10 cellular contexts compared by ENCODE assay signal in genomic region chr6:90251295-90251992, GRCh38. TPM values are rescaled to one million over a fixed set of nuclear protein-coding genes. Genes with fewer than 3 reads are reported as not detected.
DNase-seq lines count a peak whose midpoint lies in the region; ATAC-seq and TF ChIP-seq lines count a peak whose summit lies in the region.
"Had no signal": no experiment of that assay in that cellular context is flagged by ENCODE, and none has a peak within 500 bp of the region (broad histone marks: within the 10 kb centered on the region; RNA-seq: fewer than 3 reads in every experiment).

No MANE protein-coding gene starts in this region.

- H3K9me3 Mint-ChIP-seq in CD4-positive, alpha-beta memory T cell, result peaks cover 0 to 11% (median 7%) of the 10 kb centered on the region in 8 donors

- POLR2A ChIA-PET in CD4-positive, alpha-beta memory T cell (lab: Charles Lee; ENCODE audit: partially characterized antibody), result interaction anchor here (1.0 kb wide), 1 partner anchor 45 kb away, joined by 3 read pairs; the partner anchor contains the start of gene BACH2

- H3K4me3 Mint-ChIP-seq in CD4-positive, alpha-beta memory T cell, result peak overlapping the region in 1 of 8 donors; percentile 35

- ATAC-seq in GM19043 (IDR thresholded peaks at IDR 0.05; ENCODE audit: low read depth, unreplicated experiment) (peak; percentile 91), HG02943 (IDR thresholded peaks at IDR 0.05; ENCODE audit: low read depth, unreplicated experiment) (peak; percentile 88), RWPE2 (ENCODE audit: low read depth) (peak; percentile 92)
- ATAC-seq: upper lobe of right lung had no signal

- peak overlapping the region in 4 of 7 donors; percentile 1 to 90 (median 18) for H3K27ac Mint-ChIP-seq in CD4-positive, alpha-beta memory T cell

- peaks cover 39 to 41% of the 10 kb centered on the region in 2 donors for H3K36me3 Mint-ChIP-seq in CD4-positive, alpha-beta memory T cell

- no peak overlapping the region for H3K4me3 ChIP-seq in CD4-positive, alpha-beta memory T cell (ENCODE audit: low read length in 2 of 2)
- H3K4me3 ChIP-seq in RWPE2 (ENCODE audit: severe bottlenecking) (no peak overlapping the region), testis (no peak overlapping the region)
- H3K4me3 ChIP-seq: upper lobe of right lung had no signal

- WGBS in testis, 2 donors, result 89 to 90% methylated on average over 4 of the region's 4 CpGs

- peaks cover 24% of the 10 kb centered on the region for H3K4me1 ChIP-seq in CD4-positive, alpha-beta memory T cell (ENCODE audit: insufficient read depth, low read length)
- H3K4me1 ChIP-seq in RWPE2 (ENCODE audit: insufficient read depth, poor library complexity, severe bottlenecking) (peaks cover 24% of the 10 kb centered on the region), testis (no peaks in the 10 kb centered on the region)
- H3K4me1 ChIP-seq: upper lobe of right lung had no signal

- TF ChIP-seq CTCF in RWPE2 (IDR thresholded peaks at IDR 0.05; ENCODE audit: poor library complexity, severe bottlenecking) (no peak), testis (IDR thresholded peaks at IDR 0.05) (no peak)

- no peak for DNase-seq in CD4-positive, alpha-beta memory T cell
- DNase-seq in RWPE2 (ENCODE audit: low spot score) (no peak), UCSD-AML1 (lab: John Stamatoyannopoulos, UW; ENCODE audit: unreplicated experiment) (no peak), mesenteric fat pad (ENCODE audit: low spot score) (no peak), NCI-H82 (lab: John Stamatoyannopoulos, UW) (no peak), testis (no peak)
- DNase-seq: EL, upper lobe of right lung had no signal

- intact Hi-C loops in CD4-positive, alpha-beta memory T cell (cut with micrococcal nuclease), result no loop called here
- intact Hi-C loops in testis (cut with DNase I; ENCODE audit: low total_unique reads), result no loop called here

- H3K36me3 ChIP-seq in CD4-positive, alpha-beta memory T cell (ENCODE audit: insufficient read depth, low read length), result no peaks in the 10 kb centered on the region
- H3K36me3 ChIP-seq in RWPE2 (ENCODE audit: low read depth) (no peaks in the 10 kb centered on the region), testis (ENCODE audit: low read depth, missing control alignments) (no peaks in the 10 kb centered on the region)
- H3K36me3 ChIP-seq: upper lobe of right lung had no signal

- no peaks in the 10 kb centered on the region for H3K9me3 ChIP-seq in CD4-positive, alpha-beta memory T cell (ENCODE audit: control insufficient read depth in 1 of 2, low read length in 2 of 2)
- H3K9me3 ChIP-seq in RWPE2 (ENCODE audit: severe bottlenecking), result no peaks in the 10 kb centered on the region
- no peaks in the 10 kb centered on the region for H3K9me3 ChIP-seq in testis
- H3K9me3 ChIP-seq: upper lobe of right lung had no signal

- CTCF ChIA-PET in CD4-positive, alpha-beta memory T cell (lab: Charles Lee; ENCODE audit: partially characterized antibody), result no interaction called here

- no peak overlapping the region for H3K27ac ChIP-seq in CD4-positive, alpha-beta memory T cell (ENCODE audit: low read depth, low read length)
- H3K27ac ChIP-seq in RWPE2 (ENCODE audit: poor library complexity, severe bottlenecking) (peak overlapping the region; percentile 68), testis (no peak overlapping the region)
- H3K27ac ChIP-seq: upper lobe of right lung had no signal

- peaks cover 19 to 65% (median 46%) of the 10 kb centered on the region in 4 donors for H3K4me1 Mint-ChIP-seq in CD4-positive, alpha-beta memory T cell

- H3K27me3 Mint-ChIP-seq in CD4-positive, alpha-beta memory T cell, result no peaks in the 10 kb centered on the region

- H3K27me3 ChIP-seq in CD4-positive, alpha-beta memory T cell (ENCODE audit: insufficient read depth, low read length), result no peaks in the 10 kb centered on the region
- H3K27me3 ChIP-seq in RWPE2 (ENCODE audit: insufficient read depth, poor library complexity, severe bottlenecking), result no peaks in the 10 kb centered on the region
- no peaks in the 10 kb centered on the region for H3K27me3 ChIP-seq in testis
- H3K27me3 ChIP-seq: upper lobe of right lung had no signal

- no peak for TF ChIP-seq POLR2A in testis (IDR thresholded peaks at IDR 0.05)

RNA-seq across cellular contexts. Expression of gene BACH2, which starts 45.2 kb away (rescaled TPM):
- total RNA-seq in CD4-positive, alpha-beta memory T cell, result 10 to 100 TPM; 44.4 to 48.0 TPM
- 1 to 10 TPM; 6.5 to 7.2 TPM for polyA plus RNA-seq in CD4-positive, alpha-beta memory T cell
- total RNA-seq in mesenteric fat pad (2.0 TPM), testis (1 to 10 TPM; 6.5 to 8.3 TPM)
- 5.0 TPM for polyA plus RNA-seq in testis (ENCODE audit: insufficient read depth, low read depth, low replicate concordance)

Comparison
In these comparisons a context has a peak if more than half of its experiments do, and no peak if none do; other contexts are left out.
1. RNA of gene BACH2, which starts 45.2 kb away (total RNA-seq): 44.4 to 48.0 TPM in CD4-positive, alpha-beta memory T cell; 6.5 to 8.3 TPM in testis and 2.0 TPM in mesenteric fat pad (single experiment); every median in the first group is over 4 times any median in the second.
2. Peak in every context shown above with its lines, with median percentiles within 50 percentile points of each other: ATAC-seq.